In the genomic region with DNA sequence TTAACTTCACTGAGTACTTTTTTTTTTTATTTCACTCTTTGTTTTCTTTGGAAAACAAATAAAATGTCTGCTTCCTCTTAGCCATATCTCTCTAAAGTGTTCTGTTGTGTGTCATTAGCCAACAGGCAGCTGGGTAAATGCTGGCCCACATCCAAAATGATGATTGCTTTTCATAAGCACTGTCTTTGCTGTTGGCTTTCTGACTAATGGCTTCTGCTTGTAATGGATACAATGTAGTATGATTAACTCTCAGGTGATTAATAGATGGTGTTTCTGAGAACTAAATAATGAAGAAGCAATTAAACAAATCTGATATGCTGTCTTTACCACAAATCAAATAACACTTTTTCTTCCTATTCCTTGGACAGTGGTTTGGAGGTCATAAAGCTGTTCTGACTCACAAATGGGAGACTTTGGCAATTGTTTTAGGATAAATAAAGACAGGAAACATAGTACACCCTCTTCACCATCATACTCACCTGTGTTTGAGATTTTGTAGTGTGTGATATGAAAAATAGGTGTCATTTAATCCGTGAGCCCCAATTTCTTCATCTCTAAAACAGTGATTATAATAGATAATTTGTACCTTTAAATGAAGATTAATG, we compare ENCODE assay signal across 12 cellular contexts.
DNase-seq lines count a peak whose midpoint lies in the region; ATAC-seq and TF ChIP-seq lines count a peak whose summit lies in the region.
"Had no signal": no experiment of that assay in that cellular context is flagged by ENCODE, and none has a peak within 500 bp of the region (broad histone marks: within the 10 kb centered on the region; RNA-seq: fewer than 3 reads in every experiment).

No MANE protein-coding gene starts in this region.

- no peaks in the 10 kb centered on the region for H3K36me3 Mint-ChIP-seq in activated CD4-positive, alpha-beta memory T cell treated with anti-CD3 and anti-CD28 coated beads for 36 hours
- H3K36me3 Mint-ChIP-seq: brain, IgD-negative memory B cell had no signal

- no peaks in the 10 kb centered on the region for H3K4me1 Mint-ChIP-seq in activated CD4-positive, alpha-beta memory T cell treated with anti-CD3 and anti-CD28 coated beads for 36 hours (ENCODE audit: low read depth)
- H3K4me1 Mint-ChIP-seq: IgD-negative memory B cell had no signal

- POLR2A ChIA-PET in activated CD4-positive, alpha-beta memory T cell treated with anti-CD3 and anti-CD28 coated beads for 36 hours (lab: Charles Lee): no interaction called here

- ATAC-seq in left colon (peak; percentile 55), GM18873 (IDR thresholded peaks at IDR 0.05; ENCODE audit: low FRiP score, unreplicated experiment) (no peak)
- ATAC-seq: lower lobe of right lung had no signal

- TF ChIP-seq CTCF in VCaP (conservative IDR thresholded peaks at IDR 0.05): no peak
- TF ChIP-seq CTCF in GM10266 (IDR thresholded peaks at IDR 0.05; ENCODE audit: control insufficient read depth, insufficient read depth, low read depth, missing control alignments): no peak

- H3K27me3 Mint-ChIP-seq in activated CD4-positive, alpha-beta memory T cell treated with anti-CD3 and anti-CD28 coated beads for 36 hours: no peaks in the 10 kb centered on the region
- H3K27me3 Mint-ChIP-seq: brain, IgD-negative memory B cell had no signal

- CTCF ChIA-PET in activated CD4-positive, alpha-beta memory T cell treated with anti-CD3 and anti-CD28 coated beads for 36 hours (lab: Charles Lee): no interaction called here

- H3K4me3 Mint-ChIP-seq in activated CD4-positive, alpha-beta memory T cell treated with anti-CD3 and anti-CD28 coated beads for 36 hours: no peak overlapping the region
- H3K4me3 Mint-ChIP-seq: brain, IgD-negative memory B cell had no signal

- intact Hi-C loops in left colon (cut with DNase I, micrococcal nuclease): no loop called here
- intact Hi-C loops in activated CD4-positive, alpha-beta memory T cell treated with anti-CD3 and anti-CD28 coated beads for 36 hours (cut with micrococcal nuclease): no loop called here

- H3K27ac Mint-ChIP-seq in activated CD4-positive, alpha-beta memory T cell treated with anti-CD3 and anti-CD28 coated beads for 36 hours: no peak overlapping the region
- H3K27ac Mint-ChIP-seq: IgD-negative memory B cell had no signal

- H3K27ac ChIP-seq in VCaP: peak overlapping the region; percentile 26; the same call in 1 of the 2 replicates
- H3K27ac ChIP-seq: lower lobe of right lung had no signal

- peak; percentile 84 for DNase-seq in EL
- peak; percentile 75 for DNase-seq in NCI-H1694 treated with DMSO at 0.1 percent for 48 hours (lab: John Stamatoyannopoulos, UW)
- DNase-seq in left colon: no peak
- no peak for DNase-seq in GM19240 (ENCODE audit: insufficient read length, low spot score)
- DNase-seq in activated CD4-positive, alpha-beta memory T cell treated with anti-CD3 and anti-CD28 coated beads for 36 hours: no peak
- no peak for DNase-seq in GM10266 (ENCODE audit: extremely low spot score)
- DNase-seq: activated CD4-positive, CD25-positive, alpha-beta regulatory T cell treated with anti-CD3 and anti-CD28 coated beads, Interleukin-2, amount 50 U/mL, for 72 hours; lower lobe of right lung had no signal

- H3K9me3 Mint-ChIP-seq in activated CD4-positive, alpha-beta memory T cell treated with anti-CD3 and anti-CD28 coated beads for 36 hours: no peaks in the 10 kb centered on the region
- H3K9me3 Mint-ChIP-seq: brain had no signal

Comparison
In these comparisons a context has a peak if more than half of its experiments do, and no peak if none do; other contexts are left out.
1. DNase-seq: peak in EL (single experiment) and NCI-H1694 treated with DMSO at 0.1 percent for 48 hours (single experiment); none in left colon (0 of 2), GM19240 (single experiment), activated CD4-positive, alpha-beta memory T cell treated with anti-CD3 and anti-CD28 coated beads for 36 hours (single experiment) and GM10266 (single experiment).